19 cellular contexts compared by ENCODE assay signal in genomic region chr11:123116486-123116885, GRCh38. TPM values are rescaled to one million over a fixed set of nuclear protein-coding genes. Genes with fewer than 3 reads are reported as not detected.
DNase-seq lines count a peak whose midpoint lies in the region; ATAC-seq and TF ChIP-seq lines count a peak whose summit lies in the region.
"Had no signal": no experiment of that assay in that cellular context is flagged by ENCODE, and none has a peak within 500 bp of the region (broad histone marks: within the 10 kb centered on the region; RNA-seq: fewer than 3 reads in every experiment).

No MANE protein-coding gene starts in this region.

- peaks cover 36% of the 10 kb centered on the region for H3K36me3 Mint-ChIP-seq in MCF 10A (ENCODE audit: insufficient read depth, unreplicated experiment)
- no peaks in the 10 kb centered on the region for H3K36me3 Mint-ChIP-seq in stimulated activated effector memory CD8-positive, alpha-beta T cell treated with anti-CD3 and anti-CD28 coated beads, Interleukin-12 subunit alpha, Interleukin-12 subunit beta, amount 100 ng/mL, for 72 hours
- H3K36me3 Mint-ChIP-seq: CD4-positive, CD25-positive, alpha-beta regulatory T cell; CD8-positive, alpha-beta T cell had no signal

- H2AFZ ChIP-seq in mammary epithelial cell (ENCODE audit: low read depth, low read length) = no peak overlapping the region

- peaks cover 9% of the 10 kb centered on the region for H3K79me2 ChIP-seq in mammary epithelial cell (ENCODE audit: insufficient read depth, low read length)

- no peak overlapping the region for H3K4me3 Mint-ChIP-seq in MCF 10A (ENCODE audit: unreplicated experiment)
- no peak overlapping the region for H3K4me3 Mint-ChIP-seq in stimulated activated effector memory CD8-positive, alpha-beta T cell treated with anti-CD3 and anti-CD28 coated beads, Interleukin-12 subunit alpha, Interleukin-12 subunit beta, amount 100 ng/mL, for 72 hours
- H3K4me3 Mint-ChIP-seq: B cell; CD4-positive, CD25-positive, alpha-beta regulatory T cell; CD8-positive, alpha-beta T cell had no signal

- no peak for TF ChIP-seq POLR2A in thyroid gland (IDR thresholded peaks at IDR 0.05)

- H3K27ac ChIP-seq in mammary epithelial cell (ENCODE audit: insufficient read depth, low read depth, low read length) (no peak overlapping the region), thyroid gland (no peak overlapping the region)
- H3K27ac ChIP-seq: 22Rv1, BLaER1, C4-2B had no signal

- H3K36me3 ChIP-seq in mammary epithelial cell (ENCODE audit: insufficient read depth, low read length) = no peaks in the 10 kb centered on the region
- H3K36me3 ChIP-seq in adipocyte (ENCODE audit: control insufficient read depth, insufficient read depth, low read length, severe bottlenecking) = peaks cover 19% of the 10 kb centered on the region
- no peaks in the 10 kb centered on the region for H3K36me3 ChIP-seq in thyroid gland
- H3K36me3 ChIP-seq: BLaER1 had no signal

- in situ Hi-C loops in mammary epithelial cell (cut with MboI; ENCODE audit: low sequenced_read_pairs in 2 of 2) = loop anchor here in 1 of 2 donors (25.0 kb wide), 1 partner anchor 371 kb away; no protein-coding TSS in a partner anchor

- BruUV-seq in mammary epithelial cell (replicated peaks; lab: Mats Ljungman, UMichigan) = no TSS peak
- no TSS peak for BruUV-seq in MCF 10A (replicated peaks; lab: Mats Ljungman, UMichigan)

- DNase-seq in mammary epithelial cell (peak; percentile 48), MCF 10A (ENCODE audit: unreplicated experiment) (no peak), adipocyte (ENCODE audit: low read depth) (peak; percentile 34), foreskin melanocyte (peak; percentile 57), thyroid gland (no peak), left colon (no peak), NCI-H345 treated with DMSO at 0.1 percent for 48 hours (lab: John Stamatoyannopoulos, UW; ENCODE audit: unreplicated experiment) (no peak)
- DNase-seq in stimulated activated effector memory CD8-positive, alpha-beta T cell treated with anti-CD3 and anti-CD28 coated beads, Interleukin-12 subunit alpha, Interleukin-12 subunit beta, amount 100 ng/mL, for 72 hours (ENCODE audit: low spot score in 2 of 2) = no peak
- DNase-seq: Caco-2; CD4-positive, CD25-positive, alpha-beta regulatory T cell; CD8-positive, alpha-beta T cell; DMS153; DND-41; H7; HCEC 1CT had no signal

- peaks cover 7% of the 10 kb centered on the region for H3K9me3 ChIP-seq in mammary epithelial cell (replicated peaks; ENCODE audit: insufficient read depth, low read length)
- H3K9me3 ChIP-seq in adipocyte (ENCODE audit: control insufficient read depth, low read length) = no peaks in the 10 kb centered on the region
- no peaks in the 10 kb centered on the region for H3K9me3 ChIP-seq in thyroid gland
- H3K9me3 ChIP-seq: Caco-2 had no signal

- H3K9me3 Mint-ChIP-seq in MCF 10A (ENCODE audit: unreplicated experiment) = no peaks in the 10 kb centered on the region
- H3K9me3 Mint-ChIP-seq in stimulated activated effector memory CD8-positive, alpha-beta T cell treated with anti-CD3 and anti-CD28 coated beads, Interleukin-12 subunit alpha, Interleukin-12 subunit beta, amount 100 ng/mL, for 72 hours = no peaks in the 10 kb centered on the region

- no peaks in the 10 kb centered on the region for H3K27me3 Mint-ChIP-seq in MCF 10A (ENCODE audit: insufficient read depth, unreplicated experiment)

- peak; percentile 14 for ATAC-seq in stimulated activated effector memory CD8-positive, alpha-beta T cell treated with anti-CD3 and anti-CD28 coated beads, Interleukin-12 subunit alpha, Interleukin-12 subunit beta, amount 100 ng/mL, for 72 hours
- no peak for ATAC-seq in left colon
- ATAC-seq: CD8-positive, alpha-beta T cell had no signal

- peaks cover 9% of the 10 kb centered on the region for H3K4me1 Mint-ChIP-seq in MCF 10A (ENCODE audit: insufficient read depth, unreplicated experiment)
- no peaks in the 10 kb centered on the region for H3K4me1 Mint-ChIP-seq in stimulated activated effector memory CD8-positive, alpha-beta T cell treated with anti-CD3 and anti-CD28 coated beads, Interleukin-12 subunit alpha, Interleukin-12 subunit beta, amount 100 ng/mL, for 72 hours
- H3K4me1 Mint-ChIP-seq: B cell had no signal

- H3K4me3 ChIP-seq in mammary epithelial cell (replicated peaks in 1 of 3; ENCODE audit: insufficient read depth in 1 of 3, low read depth in 2 of 3, low read length in 3 of 3) = no peak overlapping the region
- no peak overlapping the region for H3K4me3 ChIP-seq in adipocyte (ENCODE audit: low read length)
- H3K4me3 ChIP-seq in thyroid gland (replicated peaks in 1 of 3) = no peak overlapping the region
- H3K4me3 ChIP-seq: BLaER1 had no signal

- H3K27me3 ChIP-seq in mammary epithelial cell (ENCODE audit: insufficient read depth, low read length) = no peaks in the 10 kb centered on the region
- H3K27me3 ChIP-seq in adipocyte (replicated peaks; ENCODE audit: control insufficient read depth, insufficient read depth, low read length) = no peaks in the 10 kb centered on the region
- H3K27me3 ChIP-seq in thyroid gland = no peaks in the 10 kb centered on the region
- H3K27me3 ChIP-seq: BLaER1 had no signal

- POLR2A ChIA-PET in MCF 10A (lab: Yijun Ruan, JAX) = interaction anchor here (0.7 kb wide), 1 partner anchor 828 kb away, joined by 3 read pairs; no protein-coding TSS in a partner anchor

- CTCF ChIA-PET in mammary epithelial cell (lab: Charles Lee; ENCODE audit: low non-redundant PET) (no interaction called here), MCF 10A (lab: Yijun Ruan, JAX) (interaction anchor here (0.6 to 20.2 kb wide), 4 partner anchors 73 to 145 kb away, joined by 3 to 487 read pairs (median 4); no protein-coding TSS in a partner anchor)

- H3K4me2 ChIP-seq in mammary epithelial cell (ENCODE audit: insufficient read depth, low read depth, low read length) = no peak overlapping the region
- H3K4me2 ChIP-seq: BLaER1 had no signal

- TF ChIP-seq CTCF in mammary epithelial cell (conservative IDR thresholded peaks at IDR 0.05 in 1 of 2, IDR thresholded peaks at IDR 0.05 in 1 of 2; ENCODE audit: extremely low read depth in 1 of 2, insufficient read depth in 1 of 2, low read depth in 1 of 2, low read length in 2 of 2) = no peak
- no peak for TF ChIP-seq CTCF in MCF 10A (IDR thresholded peaks at IDR 0.05; ENCODE audit: unreplicated experiment)
- no peak for TF ChIP-seq CTCF in thyroid gland (IDR thresholded peaks at IDR 0.05)

- H3K4me1 ChIP-seq in mammary epithelial cell (ENCODE audit: insufficient read depth, low read length) (peaks cover 15% of the 10 kb centered on the region), adipocyte (ENCODE audit: control insufficient read depth, insufficient read depth, low read length) (peaks cover 28% of the 10 kb centered on the region), thyroid gland (peaks cover 0 to 3% of the 10 kb centered on the region in 2 donors)
- H3K4me1 ChIP-seq: BLaER1, Caco-2 had no signal

- dilution Hi-C loops in mammary epithelial cell (cut with HindIII; ENCODE audit: low sequenced_read_pairs) = loop anchor here (5.0 kb wide), 2 partner anchors 59 to 61 kb away; no protein-coding TSS in a partner anchor

- intact Hi-C loops in mammary epithelial cell (cut with micrococcal nuclease) (no loop called here), MCF 10A (cut with micrococcal nuclease) (no loop called here), thyroid gland (cut with DNase I) (no loop called here), left colon (cut with DNase I, micrococcal nuclease) (no loop called here)

- no peaks in the 10 kb centered on the region for H4K20me1 ChIP-seq in mammary epithelial cell (ENCODE audit: insufficient read depth, low read length)
- H4K20me1 ChIP-seq: BLaER1 had no signal

- H3K27ac Mint-ChIP-seq in MCF 10A (ENCODE audit: low read depth, unreplicated experiment) = no peak overlapping the region
- H3K27ac Mint-ChIP-seq in stimulated activated effector memory CD8-positive, alpha-beta T cell treated with anti-CD3 and anti-CD28 coated beads, Interleukin-12 subunit alpha, Interleukin-12 subunit beta, amount 100 ng/mL, for 72 hours = no peak overlapping the region
- H3K27ac Mint-ChIP-seq: B cell; CD8-positive, alpha-beta T cell had no signal

- WGBS in mammary epithelial cell (ENCODE audit: low coverage, missing lambda C conversion rate) = 81% methylated on average over 2 of the region's 2 CpGs
- WGBS in thyroid gland, 2 donors = 97 to 98% methylated on average over 2 of the region's 2 CpGs

- H3K9ac ChIP-seq in mammary epithelial cell (ENCODE audit: insufficient read depth, low read length) (no peak overlapping the region), adipocyte (ENCODE audit: low read length) (no peak overlapping the region)
- H3K9ac ChIP-seq: BLaER1 had no signal

RNA-seq across cellular contexts. Expression of gene HSPA8, which starts 54.5 kb away (rescaled TPM):
- total RNA-seq in mammary epithelial cell = 1,000 to 10,000 TPM; 1,127 to 2,810 TPM
- polyA plus RNA-seq in mammary epithelial cell = 4,037 TPM
- 4,508 TPM for polyA minus RNA-seq in mammary epithelial cell
- 443 and 568 TPM in 2 replicates for total RNA-seq in MCF 10A (2022)
- total RNA-seq in thyroid gland = 1,000 to 10,000 TPM in 1 of 4 donors, 100 to 1,000 TPM in 3; 641 to 1,030 (median 860) TPM
- total RNA-seq in left colon = 100 to 1,000 TPM; 553 to 705 TPM

Comparison
In these comparisons a context has a peak if more than half of its experiments do, and no peak if none do; other contexts are left out.
1. DNase-seq: peak in mammary epithelial cell (single experiment), adipocyte (single experiment) and foreskin melanocyte (single experiment); none in MCF 10A (single experiment), stimulated activated effector memory CD8-positive, alpha-beta T cell treated with anti-CD3 and anti-CD28 coated beads, Interleukin-12 subunit alpha, Interleukin-12 subunit beta, amount 100 ng/mL, for 72 hours (0 of 2), thyroid gland (0 of 2), left colon (0 of 2) and NCI-H345 treated with DMSO at 0.1 percent for 48 hours (single experiment).